9 cellular contexts compared by ENCODE assay signal in genomic region chr14:69610020-69610858, GRCh38. TPM values are rescaled to one million over a fixed set of nuclear protein-coding genes. Genes with fewer than 3 reads are reported as not detected.
DNase-seq lines count a peak whose midpoint lies in the region; ATAC-seq and TF ChIP-seq lines count a peak whose summit lies in the region.
"Had no signal": no experiment of that assay in that cellular context is flagged by ENCODE, and none has a peak within 500 bp of the region (broad histone marks: within the 10 kb centered on the region; RNA-seq: fewer than 3 reads in every experiment).

No MANE protein-coding gene starts in this region.

- H3K36me3 ChIP-seq in Caco-2 (ENCODE audit: control insufficient read depth, insufficient read depth, low read length) = no peaks in the 10 kb centered on the region
- H3K36me3 ChIP-seq in PC-3 (ENCODE audit: low read depth, low read length) = no peaks in the 10 kb centered on the region

- H3K27me3 Mint-ChIP-seq in Caco-2 (ENCODE audit: insufficient read depth, unreplicated experiment) (no peaks in the 10 kb centered on the region), osteocyte (ENCODE audit: unreplicated experiment) (no peaks in the 10 kb centered on the region)

- H3K4me1 ChIP-seq in Caco-2 (peaks cover 46% of the 10 kb centered on the region), PC-3 (ENCODE audit: insufficient read depth, low read length) (peaks cover 21% of the 10 kb centered on the region)

- H4K20me1 ChIP-seq in PC-3 (ENCODE audit: low read length) = peaks cover 6% of the 10 kb centered on the region; the same call in 1 of the 2 replicates

- no peaks in the 10 kb centered on the region for H3F3A ChIP-seq in PC-3 (ENCODE audit: low read length, unreplicated experiment)

- H3K9me2 ChIP-seq in PC-3 (replicated peaks; ENCODE audit: low read length) = no peaks in the 10 kb centered on the region

- intact Hi-C loops in Caco-2 (cut with micrococcal nuclease; ENCODE audit: unreplicated experiment) = no loop called here
- intact Hi-C loops in PC-3 (cut with micrococcal nuclease) = loop anchor here (2.0 kb wide), 2 partner anchors 103 to 157 kb away; partner anchors contain the start of gene SRSF5

- CTCF ChIA-PET in Caco-2 (lab: Charles Lee) = interaction anchor here (0.6 to 1.1 kb wide), 3 partner anchors 26 to 117 kb away, joined by 3 read pairs; no protein-coding TSS in a partner anchor
- CTCF ChIA-PET in PC-3 (lab: Charles Lee) = no interaction called here

- BruUV-seq in Caco-2 (replicated peaks; lab: Mats Ljungman, UMichigan) = no TSS peak
- BruUV-seq in PC-3 (replicated peaks; lab: Mats Ljungman, UMichigan) = no TSS peak

- H3K9ac ChIP-seq in PC-3 (ENCODE audit: low read length) = peak overlapping the region; percentile 58

- H3K27ac Mint-ChIP-seq in Caco-2 (ENCODE audit: unreplicated experiment) = no peak overlapping the region
- peak overlapping the region; percentile 91 for H3K27ac Mint-ChIP-seq in osteocyte (ENCODE audit: unreplicated experiment)

- H3K4me3 Mint-ChIP-seq in Caco-2 (ENCODE audit: unreplicated experiment) (peak overlapping the region; percentile 91), osteocyte (ENCODE audit: unreplicated experiment) (peak overlapping the region; percentile 79)

- ATAC-seq in PC-3 (no peak), GM18868 (IDR thresholded peaks at IDR 0.05; ENCODE audit: unreplicated experiment) (no peak)

- H3K9me3 Mint-ChIP-seq in Caco-2 (ENCODE audit: unreplicated experiment) (no peaks in the 10 kb centered on the region), osteocyte (ENCODE audit: unreplicated experiment) (no peaks in the 10 kb centered on the region)

- H3K27ac ChIP-seq in PC-3 (ENCODE audit: low read length) = no peak overlapping the region

- peaks cover 6% of the 10 kb centered on the region for H3K36me3 Mint-ChIP-seq in Caco-2 (ENCODE audit: insufficient read depth, unreplicated experiment)
- peaks cover 6% of the 10 kb centered on the region for H3K36me3 Mint-ChIP-seq in osteocyte (ENCODE audit: unreplicated experiment)

- H3K4me1 Mint-ChIP-seq in Caco-2 (ENCODE audit: low read depth, unreplicated experiment) = peaks cover 55% of the 10 kb centered on the region
- peaks cover 39% of the 10 kb centered on the region for H3K4me1 Mint-ChIP-seq in osteocyte (ENCODE audit: unreplicated experiment)

- H3K4me3 ChIP-seq in Caco-2 (ENCODE audit: low read depth, low read length) = peak overlapping the region; percentile 49
- H3K4me3 ChIP-seq in PC-3 (ENCODE audit: low read length) = peak overlapping the region; percentile 75
- H3K4me3 ChIP-seq in epithelial cell of esophagus (ENCODE audit: low read length) = peak overlapping the region; percentile 49

- no peaks in the 10 kb centered on the region for H3K9me3 ChIP-seq in Caco-2
- no peaks in the 10 kb centered on the region for H3K9me3 ChIP-seq in PC-3 (ENCODE audit: low read length)

- TF ChIP-seq CTCF in Caco-2 (IDR thresholded peaks at IDR 0.05; ENCODE audit: insufficient read depth in 1 of 2, low read depth in 1 of 2, low read length in 1 of 2, severe bottlenecking in 1 of 2, unreplicated experiment in 1 of 2) (no peak), PC-3 (conservative IDR thresholded peaks at IDR 0.05; ENCODE audit: low read depth, low read length) (no peak), epithelial cell of esophagus (IDR thresholded peaks at IDR 0.05; ENCODE audit: insufficient read depth, low read depth, low read length, missing control alignments) (no peak), osteocyte (IDR thresholded peaks at IDR 0.05) (no peak)

- no peak for DNase-seq in Caco-2
- no peak for DNase-seq in PC-3
- no peak for DNase-seq in epithelial cell of esophagus (ENCODE audit: low read depth)
- DNase-seq in osteocyte (ENCODE audit: extremely low spot score, unreplicated experiment) = no peak
- DNase-seq in activated gamma-delta T cell (lab: John Stamatoyannopoulos, UW) = no peak
- no peak for DNase-seq in SIG-M5 treated with dmso at 0.1 percent for 504 hours (lab: John Stamatoyannopoulos, UW; ENCODE audit: unreplicated experiment)
- no peak for DNase-seq in NCI-H2081 treated with DMSO at 0.1 percent for 48 hours (lab: John Stamatoyannopoulos, UW)
- DNase-seq: activated effector memory CD4-positive, alpha-beta T cell treated with anti-CD3 and anti-CD28 coated beads, Interleukin-2, amount 50 U/mL, for 16 hours had no signal

- H2AFZ ChIP-seq in PC-3 (ENCODE audit: low read length) = peak overlapping the region; percentile 97

- POLR2A ChIA-PET in Caco-2 (lab: Charles Lee) = no interaction called here
- POLR2A ChIA-PET in PC-3 (lab: Charles Lee; ENCODE audit: unreplicated experiment) = interaction anchor here (0.7 kb wide), 1 partner anchor 185 kb away, joined by 5 read pairs; no protein-coding TSS in a partner anchor

- no peaks in the 10 kb centered on the region for H3K27me3 ChIP-seq in Caco-2 (replicated peaks; ENCODE audit: control insufficient read depth, insufficient read depth, low read length)
- no peaks in the 10 kb centered on the region for H3K27me3 ChIP-seq in PC-3 (ENCODE audit: low read length)

- peak overlapping the region; percentile 99 for H3K4me2 ChIP-seq in PC-3 (ENCODE audit: low read length)

- H3K79me2 ChIP-seq in PC-3 (ENCODE audit: low read length) = peaks cover 32% of the 10 kb centered on the region

RNA-seq across cellular contexts. Expression of gene SUSD6, which starts 1.2 kb away (rescaled TPM):
- total RNA-seq in Caco-2 (2022) = 16.6 and 21.5 TPM in 2 replicates
- total RNA-seq in PC-3 (2014; rRNA removed) = 6.1 and 9.3 TPM in 2 replicates
- total RNA-seq in osteocyte = 30.6 and 31.2 TPM in 2 replicates

RNA-seq across cellular contexts. Expression of gene CCDC177, which starts 35.6 kb away (rescaled TPM):
- total RNA-seq in Caco-2 (2022) = 0.56 and 0.82 TPM in 2 replicates
- not detected in 2 replicates for total RNA-seq in PC-3 (2014; rRNA removed)
- not detected in 2 replicates for total RNA-seq in osteocyte
